In genomic region chr19:2275588-2276428, GRCh38 we compare ENCODE assay signal across 2 cellular contexts.
TF ChIP-seq lines count a peak whose summit lies in the region.

No MANE protein-coding gene starts in this region.

TF ChIP-seq in HCT116, 20 proteins besides CTCF, POLR2A, EP300 and RAD21:
- TF ChIP-seq ELF1 (IDR thresholded peaks at IDR 0.05; ENCODE audit: borderline replicate concordance, low read depth), result no peak
TF ChIP-seq in HCT116: peak in this region for 0.

TF ChIP-seq in endothelial cell of umbilical vein, 7 proteins besides CTCF, POLR2A, EP300 and RAD21:
- TF ChIP-seq EZH2 (IDR thresholded peaks at IDR 0.05; ENCODE audit: borderline replicate concordance, low read depth, low read length, severe bottlenecking) (no peak), FOS (IDR thresholded peaks at IDR 0.05; ENCODE audit: borderline replicate concordance, insufficient read depth, low read length) (no peak), MAX (IDR thresholded peaks at IDR 0.05; ENCODE audit: insufficient read depth, insufficient read length) (no peak), JUN (IDR thresholded peaks at IDR 0.05; ENCODE audit: borderline replicate concordance, insufficient read depth, insufficient read length, low read depth) (no peak), GATA2 (IDR thresholded peaks at IDR 0.05; ENCODE audit: insufficient read depth, insufficient read length, low read depth, low read length) (no peak), POLR2AphosphoS5 (IDR thresholded peaks at IDR 0.05; ENCODE audit: insufficient read depth, low read depth, low read length) (no peak), MYC (IDR thresholded peaks at IDR 0.05; ENCODE audit: low read depth, low read length) (no peak)
